ENCODE assay signal across 8 cellular contexts in the genomic region with DNA sequence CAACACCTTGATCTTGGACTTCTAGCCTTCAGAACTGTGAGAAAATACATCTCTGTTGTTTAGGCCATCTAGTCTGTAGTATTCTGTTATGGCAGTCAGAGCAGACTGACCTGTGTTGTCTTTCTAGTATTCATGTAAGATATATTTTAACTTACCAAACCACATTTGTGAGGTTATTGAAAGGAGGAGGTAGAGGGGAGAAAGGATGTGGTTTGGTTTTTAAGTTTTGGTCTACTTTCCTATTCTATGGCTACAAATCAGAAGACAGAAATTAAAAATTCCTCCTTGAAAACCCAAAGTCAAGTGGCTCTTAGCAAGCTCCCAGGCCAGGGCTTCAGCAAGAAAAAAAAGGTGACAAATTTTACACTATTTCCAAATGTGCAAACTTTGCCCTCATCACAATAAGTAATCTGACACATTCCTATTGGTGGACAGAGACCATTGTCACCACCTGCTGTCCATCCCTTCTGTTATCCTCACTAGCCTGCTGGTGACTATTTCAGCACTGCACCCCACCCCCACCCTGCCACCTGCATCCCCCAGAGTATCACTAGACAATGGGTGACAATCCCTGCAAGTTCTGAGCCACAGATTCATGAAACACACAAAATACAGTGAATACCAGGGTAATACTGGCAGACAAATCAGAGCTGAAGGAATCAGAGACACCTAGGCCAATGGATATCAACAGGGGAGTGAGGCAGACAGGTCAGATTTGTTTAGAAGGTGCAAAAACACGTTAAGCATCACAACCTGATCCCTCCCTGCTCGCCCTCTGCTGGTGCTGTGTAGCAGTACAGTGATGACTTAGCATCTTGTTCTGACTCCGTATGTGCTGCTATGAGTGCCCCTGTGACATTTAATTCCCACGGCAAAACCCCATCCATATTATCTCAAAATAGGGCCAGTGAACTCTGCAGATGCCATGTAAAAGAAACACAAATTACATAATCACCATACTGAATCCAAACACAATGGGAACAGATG.
DNase-seq lines count a peak whose midpoint lies in the region; ATAC-seq and TF ChIP-seq lines count a peak whose summit lies in the region.

No MANE protein-coding gene starts in this region.

- dilution Hi-C loops in IMR-90 (cut with HindIII; ENCODE audit: low sequenced_read_pairs, unreplicated experiment): no loop called here

- no peaks in the 10 kb centered on the region for H4K20me1 ChIP-seq in IMR-90 (ENCODE audit: insufficient read depth, low read length)

- H3K36me3 ChIP-seq in IMR-90 (ENCODE audit: control insufficient read depth, insufficient read depth, low read length) (peaks cover 17% of the 10 kb centered on the region), gastroesophageal sphincter (peaks cover 0 to 88% of the 10 kb centered on the region in 2 donors)

- H2BK5ac ChIP-seq in IMR-90 (ENCODE audit: low read depth, low read length, poor library complexity, severe bottlenecking): no peak overlapping the region

- no peaks in the 10 kb centered on the region for H3K79me1 ChIP-seq in IMR-90 (ENCODE audit: low read depth in 1 of 2, low read length in 2 of 2)

- no peak overlapping the region for H3K18ac ChIP-seq in IMR-90 (ENCODE audit: low read depth, low read length)

- H3K14ac ChIP-seq in IMR-90 (replicated peaks; ENCODE audit: low read depth, low read length): no peak overlapping the region

- H3K27me3 ChIP-seq in IMR-90 (ENCODE audit: control insufficient read depth, insufficient read depth, low read length): no peaks in the 10 kb centered on the region
- no peaks in the 10 kb centered on the region for H3K27me3 ChIP-seq in gastroesophageal sphincter

- no peak overlapping the region for H3K56ac ChIP-seq in IMR-90 (ENCODE audit: extremely low read depth, insufficient read depth, low read length)

- no peak overlapping the region for H2BK20ac ChIP-seq in IMR-90 (ENCODE audit: low read depth, low read length)

- TF ChIP-seq CTCF in GM10266 (IDR thresholded peaks at IDR 0.05; ENCODE audit: control insufficient read depth, insufficient read depth, low read depth, missing control alignments) (peak; percentile 48), IMR-90 (conservative IDR thresholded peaks at IDR 0.05; ENCODE audit: low read depth, low read length) (peak; percentile 42), gastroesophageal sphincter (IDR thresholded peaks at IDR 0.05) (peak in 2 of 4 experiments; percentile 21 to 27)

- no peak overlapping the region for H2AK5ac ChIP-seq in IMR-90 (ENCODE audit: low read depth, low read length)

- POLR2A ChIA-PET in IMR-90 (lab: Charles Lee; ENCODE audit: unreplicated experiment): no interaction called here

- ATAC-seq in GM21515 (IDR thresholded peaks at IDR 0.05; ENCODE audit: unreplicated experiment) (peak; percentile 73), IMR-90 (ENCODE audit: low read depth) (peak; percentile 60), gastroesophageal sphincter (no peak)
- ATAC-seq in activated CD4-positive, CD25-positive, alpha-beta regulatory T cell treated with anti-CD3 and anti-CD28 coated beads, Interleukin-2, amount 50 U/mL, for 24 hours: peak; percentile 82 to 95

- no peak overlapping the region for H3K4me2 ChIP-seq in IMR-90 (ENCODE audit: low read depth, low read length)

- CTCF ChIA-PET in IMR-90 (lab: Yijun Ruan, JAX): interaction anchor here (0.6 kb wide), 1 partner anchor 103 kb away, joined by 3 read pairs; no protein-coding TSS in a partner anchor

- H2BK120ac ChIP-seq in IMR-90 (ENCODE audit: low read depth, low read length): no peak overlapping the region

- no peak overlapping the region for H4K91ac ChIP-seq in IMR-90 (ENCODE audit: insufficient read depth, low read depth, low read length)

- peak; percentile 23 for TF ChIP-seq RAD21 in IMR-90 (IDR thresholded peaks at IDR 0.05; ENCODE audit: low read length)

- H4K5ac ChIP-seq in IMR-90 (ENCODE audit: low read depth, low read length): no peak overlapping the region

- H4K8ac ChIP-seq in IMR-90 (ENCODE audit: low read depth in 2 of 2, low read length in 2 of 2): no peak overlapping the region

- H3K4me1 ChIP-seq in IMR-90 (ENCODE audit: control insufficient read depth, insufficient read depth, low read length) (no peaks in the 10 kb centered on the region), gastroesophageal sphincter (no peaks in the 10 kb centered on the region)

- no CpG with 5 or more reads among the region's 4 CpGs for WGBS in IMR-90 (ENCODE audit: extremely low coverage in 2 of 2, insufficient read length in 1 of 2), 2 experiments
- 60 to 77% methylated on average over 3 to 4 of the region's 4 CpGs for WGBS in gastroesophageal sphincter (ENCODE audit: low coverage in 1 of 2), 2 donors

- H2AK9ac ChIP-seq in IMR-90 (replicated peaks; ENCODE audit: low read depth, low read length, poor library complexity): no peak overlapping the region

- H3K9me3 ChIP-seq in IMR-90 (ENCODE audit: control insufficient read depth, insufficient read depth, low read length) (no peaks in the 10 kb centered on the region), gastroesophageal sphincter (peaks cover 0 to 12% (median 0%) of the 10 kb centered on the region in 3 donors)

- DNase-seq in GM10266 (ENCODE audit: extremely low spot score): peak; percentile 32
- peak; percentile 23 for DNase-seq in IMR-90
- DNase-seq in effector CD8-positive, alpha-beta T cell (lab: John Stamatoyannopoulos, UW): peak; percentile 8
- peak; percentile 7 for DNase-seq in occipital lobe (lab: John Stamatoyannopoulos, UW)
- DNase-seq in NCI-H2196 (lab: John Stamatoyannopoulos, UW; ENCODE audit: unreplicated experiment): no peak

- no peak overlapping the region for H3K27ac ChIP-seq in IMR-90 (ENCODE audit: insufficient read depth, low read length)
- no peak overlapping the region for H3K27ac ChIP-seq in gastroesophageal sphincter

- BruUV-seq in IMR-90 (replicated peaks; lab: Mats Ljungman, UMichigan): no TSS peak

- H2AFZ ChIP-seq in IMR-90 (replicated peaks; ENCODE audit: low read length, poor library complexity): peak overlapping the region; percentile 5

- H3K9me1 ChIP-seq in IMR-90 (ENCODE audit: insufficient read depth, low read length): no peaks in the 10 kb centered on the region

- H2BK15ac ChIP-seq in IMR-90 (ENCODE audit: low read depth, low read length): no peak overlapping the region

- H3K23ac ChIP-seq in IMR-90 (ENCODE audit: low read depth, low read length): no peak overlapping the region

- in situ Hi-C loops in IMR-90 (cut with MboI; ENCODE audit: low sequenced_read_pairs): no loop called here

- intact Hi-C loops in IMR-90 (cut with micrococcal nuclease): no loop called here

- H3K4me3 ChIP-seq in IMR-90 (ENCODE audit: insufficient read depth, low read depth, low read length): no peak overlapping the region
- no peak overlapping the region for H3K4me3 ChIP-seq in gastroesophageal sphincter

- no peak overlapping the region for H3K9ac ChIP-seq in IMR-90 (ENCODE audit: low read depth, low read length)

- TF ChIP-seq EP300 in gastroesophageal sphincter (IDR thresholded peaks at IDR 0.05): no peak

- no peak for TF ChIP-seq POLR2A in IMR-90 (IDR thresholded peaks at IDR 0.05; ENCODE audit: low read depth, low read length)
- no peak for TF ChIP-seq POLR2A in gastroesophageal sphincter (IDR thresholded peaks at IDR 0.05)

- H3K4ac ChIP-seq in IMR-90 (ENCODE audit: low read depth, low read length): no peak overlapping the region

TF ChIP-seq in IMR-90, 13 proteins besides CTCF, POLR2A, EP300 and RAD21:
- TF ChIP-seq RFX5 (IDR thresholded peaks at IDR 0.05; ENCODE audit: low read depth, low read length): no peak
- TF ChIP-seq NFE2L2 (IDR thresholded peaks at IDR 0.05; ENCODE audit: low read depth, low read length): peak; percentile 54
